ENCODE assay signal across 11 cellular contexts in the genomic region with DNA sequence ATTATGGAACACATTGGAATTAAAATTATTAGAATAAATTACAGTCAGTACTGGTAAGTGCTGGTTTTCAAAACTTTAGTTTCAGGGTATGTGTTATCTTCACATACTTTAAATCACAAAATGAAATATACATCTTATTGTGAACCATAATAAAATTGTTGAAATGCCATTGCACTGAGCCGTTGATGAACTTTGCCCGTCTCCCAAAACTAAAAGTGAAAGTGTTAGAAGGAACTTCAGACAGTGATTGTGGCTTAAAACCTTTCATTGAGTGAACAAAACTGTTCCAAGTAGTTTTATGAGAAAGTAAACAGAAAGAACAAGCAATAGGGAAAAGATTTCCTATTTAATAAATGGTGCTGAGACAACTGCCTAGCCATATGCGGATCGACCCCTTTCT.
DNase-seq lines count a peak whose midpoint lies in the region; ATAC-seq and TF ChIP-seq lines count a peak whose summit lies in the region.
"Had no signal": no experiment of that assay in that cellular context is flagged by ENCODE, and none has a peak within 500 bp of the region (broad histone marks: within the 10 kb centered on the region; RNA-seq: fewer than 3 reads in every experiment).

No MANE protein-coding gene starts in this region.

- H3K9me3 ChIP-seq in tibial artery = no peaks in the 10 kb centered on the region
- H3K9me3 ChIP-seq: thyroid gland had no signal

- H3K4me3 ChIP-seq in astrocyte of the spinal cord (ENCODE audit: low read depth, low read length) (no peak overlapping the region), tibial artery (no peak overlapping the region)
- H3K4me3 ChIP-seq: thyroid gland had no signal

- CTCF ChIA-PET in GM10248 (lab: Yijun Ruan, JAX) = no interaction called here

- no peak overlapping the region for H3K27ac ChIP-seq in tibial artery
- H3K27ac ChIP-seq: parathyroid adenoma, thyroid gland had no signal

- intact Hi-C loops in tibial artery (cut with DNase I; ENCODE audit: low total_unique reads) = no loop called here

- in situ Hi-C loops in astrocyte of the spinal cord (cut with HindIII; ENCODE audit: low sequenced_read_pairs) = no loop called here

- H3K36me3 ChIP-seq in tibial artery = no peaks in the 10 kb centered on the region
- H3K36me3 ChIP-seq: thyroid gland had no signal

- peak; percentile 79 for ATAC-seq in HG03432 (IDR thresholded peaks at IDR 0.05; ENCODE audit: unreplicated experiment)

- H3K4me1 ChIP-seq in tibial artery = no peaks in the 10 kb centered on the region
- H3K4me1 ChIP-seq: parathyroid adenoma, thyroid gland had no signal

- POLR2A ChIA-PET in GM10248 (lab: Yijun Ruan, JAX) = no interaction called here

- peak; percentile 17 for DNase-seq in ELR (ENCODE audit: low read depth)
- DNase-seq in astrocyte of the spinal cord (ENCODE audit: low read depth, low spot score) = peak; percentile 45
- peak; percentile 3 for DNase-seq in myocyte (ENCODE audit: low read depth)
- DNase-seq in NCI-H2107 treated with DMSO at 0.1 percent for 48 hours (lab: John Stamatoyannopoulos, UW; ENCODE audit: unreplicated experiment) = no peak
- DNase-seq in tibial artery = no peak
- DNase-seq in NCI-H345 (lab: John Stamatoyannopoulos, UW) = no peak
- no peak for DNase-seq in GM10248 (ENCODE audit: extremely low spot score)
- DNase-seq: Right ventricle myocardium superior, thyroid gland had no signal

- H3K27me3 ChIP-seq in tibial artery = no peaks in the 10 kb centered on the region
- H3K27me3 ChIP-seq: thyroid gland had no signal

- TF ChIP-seq CTCF in astrocyte of the spinal cord (IDR thresholded peaks at IDR 0.05; ENCODE audit: low read depth, low read length) (no peak), tibial artery (IDR thresholded peaks at IDR 0.05) (no peak), GM10248 (IDR thresholded peaks at IDR 0.05; ENCODE audit: control extremely low read depth, extremely low read depth, low read depth, missing control alignments) (no peak)

Comparison
In these comparisons a context has a peak if more than half of its experiments do, and no peak if none do; other contexts are left out.
1. DNase-seq: peak in ELR (single experiment), astrocyte of the spinal cord (single experiment) and myocyte (single experiment); none in NCI-H2107 treated with DMSO at 0.1 percent for 48 hours (single experiment), tibial artery (0 of 2), NCI-H345 (single experiment) and GM10248 (single experiment).